In genomic region chr9:111599948-111600343, GRCh38 we compare ENCODE assay signal across 8 cellular contexts. TPM values are rescaled to one million over a fixed set of nuclear protein-coding genes. Genes with fewer than 3 reads are reported as not detected.
DNase-seq lines count a peak whose midpoint lies in the region; ATAC-seq, FAIRE-seq and TF ChIP-seq lines count a peak whose summit lies in the region.

No MANE protein-coding gene starts in this region.

- H3K9ac ChIP-seq in astrocyte (ENCODE audit: low read length) = peak overlapping the region; percentile 79

- peak overlapping the region; percentile 70 for H3K4me3 ChIP-seq in astrocyte (ENCODE audit: insufficient read depth, low read depth, low read length)
- no peak overlapping the region for H3K4me3 ChIP-seq in BE2C (ENCODE audit: low read depth, low read length)

- in situ Hi-C loops in GM13977 (cut with MboI; ENCODE audit: low pct_unique_long_range_greater_than_20kb, low sequenced_read_pairs, unreplicated experiment) = no loop called here

- no peaks in the 10 kb centered on the region for H3K36me3 Mint-ChIP-seq in astrocyte (ENCODE audit: low read depth, unreplicated experiment)
- H3K36me3 Mint-ChIP-seq in immature natural killer cell = peaks cover 0 to 5% (median 0%) of the 10 kb centered on the region in 3 donors
- H3K36me3 Mint-ChIP-seq in stimulated activated effector memory CD8-positive, alpha-beta T cell treated with anti-CD3 and anti-CD28 coated beads, Interleukin-12 subunit alpha, Interleukin-12 subunit beta, amount 100 ng/mL, for 72 hours = no peaks in the 10 kb centered on the region

- H3K27ac ChIP-seq in astrocyte (ENCODE audit: low read depth, low read length) = peak overlapping the region; percentile 65

- H3K79me2 ChIP-seq in astrocyte (ENCODE audit: insufficient read depth, low read length) = peaks cover 2% of the 10 kb centered on the region

- peak overlapping the region; percentile 91 for H3K4me2 ChIP-seq in astrocyte (ENCODE audit: low read length)

- H2AFZ ChIP-seq in astrocyte (ENCODE audit: low read depth, low read length) = peak overlapping the region; percentile 83

- H4K20me1 ChIP-seq in astrocyte (ENCODE audit: insufficient read depth, low read length) = peaks cover 6% of the 10 kb centered on the region

- no peak for TF ChIP-seq CTCF in astrocyte (IDR thresholded peaks at IDR 0.05; ENCODE audit: insufficient read depth, low read depth, low read length)
- TF ChIP-seq CTCF in BE2C (IDR thresholded peaks at IDR 0.05; ENCODE audit: low read depth, low read length) = no peak
- TF ChIP-seq CTCF in GM13977 (IDR thresholded peaks at IDR 0.05; ENCODE audit: extremely low read depth, insufficient read depth, missing control alignments) = no peak

- H3K9me3 Mint-ChIP-seq in astrocyte (ENCODE audit: unreplicated experiment) (peaks cover 2% of the 10 kb centered on the region), immature natural killer cell (peaks cover 0 to 2% (median 0%) of the 10 kb centered on the region in 6 donors)
- no peaks in the 10 kb centered on the region for H3K9me3 Mint-ChIP-seq in stimulated activated effector memory CD8-positive, alpha-beta T cell treated with anti-CD3 and anti-CD28 coated beads, Interleukin-12 subunit alpha, Interleukin-12 subunit beta, amount 100 ng/mL, for 72 hours

- H3K4me3 Mint-ChIP-seq in astrocyte (ENCODE audit: unreplicated experiment) (peak overlapping the region; percentile 97), immature natural killer cell (peak overlapping the region in 4 of 5 donors; percentile 63 to 77 (median 72))
- peak overlapping the region; percentile 82 for H3K4me3 Mint-ChIP-seq in stimulated activated effector memory CD8-positive, alpha-beta T cell treated with anti-CD3 and anti-CD28 coated beads, Interleukin-12 subunit alpha, Interleukin-12 subunit beta, amount 100 ng/mL, for 72 hours

- DNase-seq in astrocyte (ENCODE audit: low read depth) = no peak
- DNase-seq in immature natural killer cell = no peak
- DNase-seq in stimulated activated effector memory CD8-positive, alpha-beta T cell treated with anti-CD3 and anti-CD28 coated beads, Interleukin-12 subunit alpha, Interleukin-12 subunit beta, amount 100 ng/mL, for 72 hours (ENCODE audit: low spot score in 2 of 2) = no peak
- DNase-seq in NCI-H2107 treated with DMSO at 0.1 percent for 48 hours (lab: John Stamatoyannopoulos, UW; ENCODE audit: unreplicated experiment) = no peak
- no peak for DNase-seq in BE2C
- DNase-seq in GM13977 (ENCODE audit: low spot score) = no peak

- H3K4me1 ChIP-seq in astrocyte (ENCODE audit: insufficient read depth, low read length) (no peaks in the 10 kb centered on the region), BE2C (peaks cover 3% of the 10 kb centered on the region; the same call in 1 of the 2 replicates)

- ATAC-seq in HG02885 (IDR thresholded peaks at IDR 0.05; ENCODE audit: poor library complexity, unreplicated experiment) = peak; percentile 16
- ATAC-seq in stimulated activated effector memory CD8-positive, alpha-beta T cell treated with anti-CD3 and anti-CD28 coated beads, Interleukin-12 subunit alpha, Interleukin-12 subunit beta, amount 100 ng/mL, for 72 hours = no peak
- ATAC-seq in HG03095 (IDR thresholded peaks at IDR 0.05; ENCODE audit: unreplicated experiment) = no peak

- peaks cover 11% of the 10 kb centered on the region for H3K36me3 ChIP-seq in astrocyte (ENCODE audit: insufficient read depth, low read length)
- no peaks in the 10 kb centered on the region for H3K36me3 ChIP-seq in BE2C

- H3K27me3 ChIP-seq in astrocyte (ENCODE audit: insufficient read depth, low read length) (no peaks in the 10 kb centered on the region), BE2C (peaks cover 11% of the 10 kb centered on the region)

- FAIRE-seq in astrocyte (lab: Jason Lieb, UNC) = no peak

- no peaks in the 10 kb centered on the region for H3K4me1 Mint-ChIP-seq in astrocyte (ENCODE audit: low read depth, unreplicated experiment)
- peaks cover 25 to 27% of the 10 kb centered on the region in 2 donors for H3K4me1 Mint-ChIP-seq in immature natural killer cell
- peaks cover 27% of the 10 kb centered on the region for H3K4me1 Mint-ChIP-seq in stimulated activated effector memory CD8-positive, alpha-beta T cell treated with anti-CD3 and anti-CD28 coated beads, Interleukin-12 subunit alpha, Interleukin-12 subunit beta, amount 100 ng/mL, for 72 hours

- H3K9me3 ChIP-seq in astrocyte (ENCODE audit: insufficient read depth, low read depth, low read length) = no peaks in the 10 kb centered on the region
- H3K9me3 ChIP-seq in BE2C = no peaks in the 10 kb centered on the region

- H3K27me3 Mint-ChIP-seq in astrocyte (ENCODE audit: low read depth, unreplicated experiment) (peaks cover 3% of the 10 kb centered on the region), immature natural killer cell (ENCODE audit: low read depth in 3 of 3) (peaks cover 17 to 33% (median 28%) of the 10 kb centered on the region in 3 donors)

- H3K27ac Mint-ChIP-seq in astrocyte (ENCODE audit: unreplicated experiment) (no peak overlapping the region), immature natural killer cell (no peak overlapping the region)
- H3K27ac Mint-ChIP-seq in stimulated activated effector memory CD8-positive, alpha-beta T cell treated with anti-CD3 and anti-CD28 coated beads, Interleukin-12 subunit alpha, Interleukin-12 subunit beta, amount 100 ng/mL, for 72 hours = no peak overlapping the region

RNA-seq across cellular contexts. Expression of gene PTGR1, which starts 0.5 kb away (rescaled TPM):
- total RNA-seq in astrocyte = 36.9 and 43.5 TPM in 2 replicates
- under 1 TPM in 1 of 3 donors, not detected in 2; 0.34 TPM for polyA plus RNA-seq in immature natural killer cell
- 1.4 TPM for polyA plus RNA-seq in BE2C (2012; ENCODE audit: insufficient read depth, insufficient read length, low read depth)

RNA-seq across cellular contexts. Expression of gene DNAJC25, which starts 31.2 kb away (rescaled TPM):
- total RNA-seq in astrocyte = 11.6 and 12.2 TPM in 2 replicates
- polyA plus RNA-seq in immature natural killer cell = 1 to 10 TPM; 2.1 to 7.7 (median 2.6) TPM
- polyA plus RNA-seq in BE2C (2012; ENCODE audit: insufficient read depth, insufficient read length, low read depth) = 16.8 TPM
